In the genomic region with DNA sequence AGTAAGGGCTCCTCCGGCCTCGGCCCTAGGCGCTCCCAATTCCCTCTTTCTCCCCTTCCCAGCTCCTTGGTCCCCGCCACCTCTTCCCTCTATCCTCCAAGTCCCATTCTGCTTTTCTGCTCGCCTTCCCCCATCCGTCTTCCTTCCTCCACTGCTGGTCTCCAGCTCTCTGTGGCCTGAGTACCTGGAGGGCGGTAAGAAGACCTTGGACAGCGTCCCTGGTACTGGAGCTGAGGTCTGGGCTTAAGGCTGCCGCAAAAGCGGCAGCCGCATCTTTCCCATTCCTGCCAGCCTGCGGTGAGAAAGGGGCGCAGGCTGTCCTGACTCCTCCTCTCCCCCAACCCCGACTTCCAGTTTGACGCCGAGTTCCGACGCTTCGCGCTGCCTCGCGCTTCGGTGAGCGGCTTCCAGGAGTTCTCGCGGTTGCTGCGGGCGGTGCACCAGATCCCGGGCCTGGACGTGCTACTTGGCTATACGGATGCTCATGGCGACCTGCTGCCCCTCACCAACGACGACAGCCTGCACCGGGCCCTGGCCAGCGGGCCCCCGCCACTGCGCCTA, we compare ENCODE assay signal across 1 cellular context.
TF ChIP-seq lines count a peak whose summit lies in the region.

No MANE protein-coding gene starts in this region.

TF ChIP-seq in WTC11, 78 proteins besides CTCF, POLR2A, EP300 and RAD21 (continued from another document):
- TF ChIP-seq, protein P1, sequence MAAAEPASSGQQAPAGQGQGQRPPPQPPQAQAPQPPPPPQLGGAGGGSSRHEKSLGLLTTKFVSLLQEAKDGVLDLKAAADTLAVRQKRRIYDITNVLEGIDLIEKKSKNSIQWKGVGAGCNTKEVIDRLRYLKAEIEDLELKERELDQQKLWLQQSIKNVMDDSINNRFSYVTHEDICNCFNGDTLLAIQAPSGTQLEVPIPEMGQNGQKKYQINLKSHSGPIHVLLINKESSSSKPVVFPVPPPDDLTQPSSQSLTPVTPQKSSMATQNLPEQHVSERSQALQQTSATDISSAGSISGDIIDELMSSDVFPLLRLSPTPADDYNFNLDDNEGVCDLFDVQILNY (CRISPR knock-in tag; IDR thresholded peaks at IDR 0.05), result 0 out of 2 replicates have a peak, but pooled peaks have one; percentile 27
- TF ChIP-seq, protein P2, sequence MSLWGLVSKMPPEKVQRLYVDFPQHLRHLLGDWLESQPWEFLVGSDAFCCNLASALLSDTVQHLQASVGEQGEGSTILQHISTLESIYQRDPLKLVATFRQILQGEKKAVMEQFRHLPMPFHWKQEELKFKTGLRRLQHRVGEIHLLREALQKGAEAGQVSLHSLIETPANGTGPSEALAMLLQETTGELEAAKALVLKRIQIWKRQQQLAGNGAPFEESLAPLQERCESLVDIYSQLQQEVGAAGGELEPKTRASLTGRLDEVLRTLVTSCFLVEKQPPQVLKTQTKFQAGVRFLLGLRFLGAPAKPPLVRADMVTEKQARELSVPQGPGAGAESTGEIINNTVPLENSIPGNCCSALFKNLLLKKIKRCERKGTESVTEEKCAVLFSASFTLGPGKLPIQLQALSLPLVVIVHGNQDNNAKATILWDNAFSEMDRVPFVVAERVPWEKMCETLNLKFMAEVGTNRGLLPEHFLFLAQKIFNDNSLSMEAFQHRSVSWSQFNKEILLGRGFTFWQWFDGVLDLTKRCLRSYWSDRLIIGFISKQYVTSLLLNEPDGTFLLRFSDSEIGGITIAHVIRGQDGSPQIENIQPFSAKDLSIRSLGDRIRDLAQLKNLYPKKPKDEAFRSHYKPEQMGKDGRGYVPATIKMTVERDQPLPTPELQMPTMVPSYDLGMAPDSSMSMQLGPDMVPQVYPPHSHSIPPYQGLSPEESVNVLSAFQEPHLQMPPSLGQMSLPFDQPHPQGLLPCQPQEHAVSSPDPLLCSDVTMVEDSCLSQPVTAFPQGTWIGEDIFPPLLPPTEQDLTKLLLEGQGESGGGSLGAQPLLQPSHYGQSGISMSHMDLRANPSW (CRISPR knock-in tag; conservative IDR thresholded peaks at IDR 0.05; ENCODE audit: low read depth), result no peak
- TF ChIP-seq RELA (CRISPR knock-in tag; IDR thresholded peaks at IDR 0.05; ENCODE audit: borderline replicate concordance) (no peak), ETV6 (CRISPR knock-in tag; IDR thresholded peaks at IDR 0.05) (no peak), ZNF219 (CRISPR knock-in tag; IDR thresholded peaks at IDR 0.05; ENCODE audit: borderline replicate concordance) (peak; percentile 64; the same call in 1 of the 2 replicates), RORB (CRISPR knock-in tag; IDR thresholded peaks at IDR 0.05) (no peak), ZNF396 (CRISPR knock-in tag; IDR thresholded peaks at IDR 0.05; ENCODE audit: borderline replicate concordance) (no peak), MYBL2 (CRISPR knock-in tag; IDR thresholded peaks at IDR 0.05) (no peak), KAT7 (CRISPR knock-in tag; IDR thresholded peaks at IDR 0.05; ENCODE audit: borderline replicate concordance) (0 out of 2 replicates have a peak, but pooled peaks have one; percentile 23), ZNF138 (CRISPR knock-in tag; conservative IDR thresholded peaks at IDR 0.05) (peak; percentile 86; the same call in 1 of the 2 replicates), ZNF416 (CRISPR knock-in tag; IDR thresholded peaks at IDR 0.05) (no peak), NFYB (CRISPR knock-in tag; conservative IDR thresholded peaks at IDR 0.05; ENCODE audit: low read depth) (no peak), ZNF121 (CRISPR knock-in tag; IDR thresholded peaks at IDR 0.05) (no peak), OVOL2 (CRISPR knock-in tag; IDR thresholded peaks at IDR 0.05; ENCODE audit: borderline replicate concordance) (no peak), FOXK1 (CRISPR knock-in tag; IDR thresholded peaks at IDR 0.05) (0 out of 2 replicates have a peak, but pooled peaks have one; percentile 2)
- TF ChIP-seq, protein P3, sequence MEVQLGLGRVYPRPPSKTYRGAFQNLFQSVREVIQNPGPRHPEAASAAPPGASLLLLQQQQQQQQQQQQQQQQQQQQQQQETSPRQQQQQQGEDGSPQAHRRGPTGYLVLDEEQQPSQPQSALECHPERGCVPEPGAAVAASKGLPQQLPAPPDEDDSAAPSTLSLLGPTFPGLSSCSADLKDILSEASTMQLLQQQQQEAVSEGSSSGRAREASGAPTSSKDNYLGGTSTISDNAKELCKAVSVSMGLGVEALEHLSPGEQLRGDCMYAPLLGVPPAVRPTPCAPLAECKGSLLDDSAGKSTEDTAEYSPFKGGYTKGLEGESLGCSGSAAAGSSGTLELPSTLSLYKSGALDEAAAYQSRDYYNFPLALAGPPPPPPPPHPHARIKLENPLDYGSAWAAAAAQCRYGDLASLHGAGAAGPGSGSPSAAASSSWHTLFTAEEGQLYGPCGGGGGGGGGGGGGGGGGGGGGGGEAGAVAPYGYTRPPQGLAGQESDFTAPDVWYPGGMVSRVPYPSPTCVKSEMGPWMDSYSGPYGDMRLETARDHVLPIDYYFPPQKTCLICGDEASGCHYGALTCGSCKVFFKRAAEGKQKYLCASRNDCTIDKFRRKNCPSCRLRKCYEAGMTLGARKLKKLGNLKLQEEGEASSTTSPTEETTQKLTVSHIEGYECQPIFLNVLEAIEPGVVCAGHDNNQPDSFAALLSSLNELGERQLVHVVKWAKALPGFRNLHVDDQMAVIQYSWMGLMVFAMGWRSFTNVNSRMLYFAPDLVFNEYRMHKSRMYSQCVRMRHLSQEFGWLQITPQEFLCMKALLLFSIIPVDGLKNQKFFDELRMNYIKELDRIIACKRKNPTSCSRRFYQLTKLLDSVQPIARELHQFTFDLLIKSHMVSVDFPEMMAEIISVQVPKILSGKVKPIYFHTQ (CRISPR knock-in tag; IDR thresholded peaks at IDR 0.05), result no peak
- TF ChIP-seq, protein P4, sequence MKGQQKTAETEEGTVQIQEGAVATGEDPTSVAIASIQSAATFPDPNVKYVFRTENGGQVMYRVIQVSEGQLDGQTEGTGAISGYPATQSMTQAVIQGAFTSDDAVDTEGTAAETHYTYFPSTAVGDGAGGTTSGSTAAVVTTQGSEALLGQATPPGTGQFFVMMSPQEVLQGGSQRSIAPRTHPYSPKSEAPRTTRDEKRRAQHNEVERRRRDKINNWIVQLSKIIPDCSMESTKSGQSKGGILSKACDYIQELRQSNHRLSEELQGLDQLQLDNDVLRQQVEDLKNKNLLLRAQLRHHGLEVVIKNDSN (CRISPR knock-in tag; IDR thresholded peaks at IDR 0.05), result 0 out of 2 replicates have a peak, but pooled peaks have one; percentile 25
- TF ChIP-seq, protein P5, sequence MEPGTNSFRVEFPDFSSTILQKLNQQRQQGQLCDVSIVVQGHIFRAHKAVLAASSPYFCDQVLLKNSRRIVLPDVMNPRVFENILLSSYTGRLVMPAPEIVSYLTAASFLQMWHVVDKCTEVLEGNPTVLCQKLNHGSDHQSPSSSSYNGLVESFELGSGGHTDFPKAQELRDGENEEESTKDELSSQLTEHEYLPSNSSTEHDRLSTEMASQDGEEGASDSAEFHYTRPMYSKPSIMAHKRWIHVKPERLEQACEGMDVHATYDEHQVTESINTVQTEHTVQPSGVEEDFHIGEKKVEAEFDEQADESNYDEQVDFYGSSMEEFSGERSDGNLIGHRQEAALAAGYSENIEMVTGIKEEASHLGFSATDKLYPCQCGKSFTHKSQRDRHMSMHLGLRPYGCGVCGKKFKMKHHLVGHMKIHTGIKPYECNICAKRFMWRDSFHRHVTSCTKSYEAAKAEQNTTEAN (CRISPR knock-in tag; IDR thresholded peaks at IDR 0.05), result 0 out of 2 replicates have a peak, but pooled peaks have one; percentile 26
- TF ChIP-seq, protein P6, sequence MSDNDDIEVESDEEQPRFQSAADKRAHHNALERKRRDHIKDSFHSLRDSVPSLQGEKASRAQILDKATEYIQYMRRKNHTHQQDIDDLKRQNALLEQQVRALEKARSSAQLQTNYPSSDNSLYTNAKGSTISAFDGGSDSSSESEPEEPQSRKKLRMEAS (CRISPR knock-in tag; IDR thresholded peaks at IDR 0.05), result 0 out of 2 replicates have a peak, but pooled peaks have one; percentile 36
